10 cellular contexts compared by ENCODE assay signal in the genomic region with DNA sequence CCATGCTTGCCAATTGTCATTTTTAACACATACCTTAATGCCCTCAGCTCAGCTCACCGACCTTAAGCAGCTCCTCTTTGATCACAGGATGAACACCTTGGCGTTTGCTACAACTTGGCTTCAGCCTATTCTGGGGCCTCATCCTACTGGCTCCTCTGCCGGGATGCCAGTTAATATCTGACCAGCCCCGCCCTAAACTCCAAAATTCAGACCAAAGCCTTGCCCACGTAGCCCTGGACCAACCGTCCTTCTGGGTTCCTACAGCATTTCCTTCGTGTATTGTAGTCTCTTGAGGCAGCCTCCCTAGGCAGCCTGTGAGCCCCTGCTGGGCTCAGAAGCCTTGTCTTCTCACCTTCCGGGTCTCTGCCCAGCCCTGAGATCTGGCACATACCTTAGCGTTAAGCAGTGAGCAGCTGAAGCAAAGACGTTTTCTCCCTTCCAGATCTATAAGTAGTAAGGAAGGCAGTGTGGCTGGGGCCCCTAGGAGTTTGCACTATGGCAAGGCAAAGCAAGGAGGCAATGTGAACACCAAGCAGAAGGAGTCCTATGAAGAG. TPM values are rescaled to one million over a fixed set of nuclear protein-coding genes. Genes with fewer than 3 reads are reported as not detected.
DNase-seq lines count a peak whose midpoint lies in the region; ATAC-seq, FAIRE-seq and TF ChIP-seq lines count a peak whose summit lies in the region.
"Had no signal": no experiment of that assay in that cellular context is flagged by ENCODE, and none has a peak within 500 bp of the region (broad histone marks: within the 10 kb centered on the region; RNA-seq: fewer than 3 reads in every experiment).

No MANE protein-coding gene starts in this region.

- H3K4me1 ChIP-seq in lower lobe of right lung = peaks cover 6% of the 10 kb centered on the region
- H3K4me1 ChIP-seq in tibial artery = peaks cover 0 to 23% (median 10%) of the 10 kb centered on the region in 4 donors

- no peak for FAIRE-seq in H54 (lab: Jason Lieb, UNC)

- ATAC-seq in lower lobe of right lung (peak in 1 of 2 donors; percentile 13), sciatic nerve (no peak)

- peak overlapping the region; percentile 72 for H3K4me3 ChIP-seq in lower lobe of right lung
- peak overlapping the region; percentile 57 to 66 for H3K4me3 ChIP-seq in tibial artery

- H3K9me3 ChIP-seq in lower lobe of right lung = no peaks in the 10 kb centered on the region
- H3K9me3 ChIP-seq in tibial artery = no peaks in the 10 kb centered on the region

- TF ChIP-seq POLR2A in H54 (IDR thresholded peaks at IDR 0.05; ENCODE audit: low read depth, low read length) = no peak

- no peaks in the 10 kb centered on the region for H3K36me3 ChIP-seq in lower lobe of right lung
- H3K36me3 ChIP-seq in tibial artery = no peaks in the 10 kb centered on the region

- peak overlapping the region; percentile 80 for H3K27ac ChIP-seq in caudate nucleus (ENCODE audit: low read depth, low read length)
- H3K27ac ChIP-seq in lower lobe of right lung = peak overlapping the region; percentile 63
- H3K27ac ChIP-seq in tibial artery = peak overlapping the region; percentile 37 to 40

- intact Hi-C loops in lower lobe of right lung (cut with DNase I) = no loop called here
- intact Hi-C loops in tibial artery (cut with DNase I; ENCODE audit: low total_unique reads) = no loop called here
- intact Hi-C loops in sciatic nerve (cut with DNase I) = no loop called here

- H3K27me3 ChIP-seq in lower lobe of right lung (ENCODE audit: low read depth) (peaks cover 19% of the 10 kb centered on the region), tibial artery (peaks cover 0 to 3% of the 10 kb centered on the region in 2 donors)

- peak; percentile 39 for DNase-seq in DMS53 (lab: John Stamatoyannopoulos, UW)
- no peak for DNase-seq in DMS53 treated with DMSO at 0.1 percent for 48 hours (lab: John Stamatoyannopoulos, UW; ENCODE audit: unreplicated experiment)
- peak in 1 of 61 donors; percentile 41 for DNase-seq in caudate nucleus (lab: John Stamatoyannopoulos, UW)
- DNase-seq in lower lobe of right lung = no peak
- DNase-seq in tibial artery = no peak
- DNase-seq in H54 (ENCODE audit: insufficient read length, low spot score) = no peak
- no peak for DNase-seq in NCI-H2227 treated with DMSO at 0.1 percent for 48 hours (lab: John Stamatoyannopoulos, UW)
- no peak for DNase-seq in sciatic nerve (ENCODE audit: low spot score)

- TF ChIP-seq CTCF in lower lobe of right lung (IDR thresholded peaks at IDR 0.05) (no peak), tibial artery (IDR thresholded peaks at IDR 0.05) (no peak)

RNA-seq across cellular contexts. Expression of gene ENO4, which starts 0.8 kb away (rescaled TPM):
- 1.9 TPM for total RNA-seq in lower lobe of right lung
- 1.2 TPM for total RNA-seq in sciatic nerve
- total RNA-seq: activated CD8-positive, alpha-beta memory T cell treated with anti-CD3 and anti-CD28 coated beads for 36 hours; lung microvascular endothelial cell had no signal
